ENCODE assay signal across 8 cellular contexts in the genomic region with DNA sequence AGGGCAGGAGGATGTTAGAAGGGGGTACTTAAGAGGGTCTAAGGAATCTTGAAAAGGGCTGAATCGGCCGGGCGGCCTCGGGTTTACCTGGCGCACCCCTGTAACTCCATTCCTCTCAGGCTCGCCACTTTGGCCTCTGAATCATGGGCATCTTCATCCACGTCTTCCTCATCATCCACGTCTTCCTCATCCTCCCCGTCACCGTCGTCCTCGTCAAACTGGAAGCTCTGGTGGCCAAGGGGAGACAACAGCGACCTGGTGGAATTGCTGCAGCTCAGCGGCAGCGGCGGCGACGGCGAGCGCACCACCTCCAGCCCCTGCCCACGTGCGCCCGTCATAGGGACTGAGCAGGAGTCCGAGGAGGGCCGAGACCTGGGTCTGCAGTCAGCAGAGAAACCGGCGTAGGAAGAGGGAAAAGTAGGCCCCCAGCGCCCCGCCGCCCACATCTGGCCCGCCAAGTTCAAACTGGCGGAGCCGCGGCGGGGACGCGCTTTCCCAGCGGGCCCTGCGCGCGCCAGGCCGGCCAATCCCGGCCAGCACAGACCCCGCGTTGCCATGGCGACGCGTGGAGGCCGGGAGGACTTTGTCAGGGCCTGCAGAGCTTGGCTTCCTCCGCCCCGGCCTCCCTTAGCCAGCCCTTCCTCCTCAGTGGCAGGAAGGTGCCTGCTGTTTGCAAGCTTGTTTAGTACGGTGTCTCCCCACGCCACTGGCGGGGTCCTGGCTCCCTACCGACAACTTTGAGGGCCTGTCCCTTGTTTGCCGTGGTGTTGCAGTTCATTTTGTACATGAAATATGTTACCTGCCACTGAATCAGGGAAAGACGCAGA. TPM values are rescaled to one million over a fixed set of nuclear protein-coding genes. Genes with fewer than 3 reads are reported as not detected.
DNase-seq lines count a peak whose midpoint lies in the region; ATAC-seq and TF ChIP-seq lines count a peak whose summit lies in the region.

A gene with protein sequence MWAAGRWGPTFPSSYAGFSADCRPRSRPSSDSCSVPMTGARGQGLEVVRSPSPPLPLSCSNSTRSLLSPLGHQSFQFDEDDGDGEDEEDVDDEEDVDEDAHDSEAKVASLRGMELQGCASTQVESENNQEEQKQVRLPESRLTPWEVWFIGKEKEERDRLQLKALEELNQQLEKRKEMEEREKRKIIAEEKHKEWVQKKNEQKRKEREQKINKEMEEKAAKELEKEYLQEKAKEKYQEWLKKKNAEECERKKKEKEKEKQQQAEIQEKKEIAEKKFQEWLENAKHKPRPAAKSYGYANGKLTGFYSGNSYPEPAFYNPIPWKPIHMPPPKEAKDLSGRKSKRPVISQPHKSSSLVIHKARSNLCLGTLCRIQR (minus strand): TSS at position 467 of the 827 bp plus-strand sequence. CDS start 21 bp downstream, at position 446.

- peaks cover 8% of the 10 kb centered on the region for H3K79me1 ChIP-seq in trophoblast cell (ENCODE audit: low read length)

- ATAC-seq in HG02840 (IDR thresholded peaks at IDR 0.05; ENCODE audit: low FRiP score, unreplicated experiment) = peak; percentile 99
- ATAC-seq in activated naive CD8-positive, alpha-beta T cell treated with anti-CD3 and anti-CD28 coated beads, Interleukin-2, amount 50 U/mL, for 24 hours = peak; percentile 98

- peak within 1 kb of the TSS; percentile 90 for H3K4me3 Mint-ChIP-seq in activated naive CD8-positive, alpha-beta T cell treated with anti-CD3 and anti-CD28 coated beads, Interleukin-2, amount 50 U/mL, for 24 hours

- peak within 1 kb of the TSS; percentile 87 for H3K4me2 ChIP-seq in trophoblast cell (ENCODE audit: low read length)

- no peak within 1 kb of the TSS for H2BK120ac ChIP-seq in trophoblast cell (ENCODE audit: insufficient read depth, low read length, poor library complexity)

- H3K4me1 ChIP-seq in trophoblast cell (ENCODE audit: control insufficient read depth in 1 of 2, insufficient read depth in 2 of 2, low read length in 2 of 2) (peaks cover 7 to 16% of the 10 kb centered on the region in 2 experiments), transverse colon (peaks cover 3 to 25% (median 9%) of the 10 kb centered on the region in 4 donors)

- H3K4me3 ChIP-seq in trophoblast cell (ENCODE audit: low read depth, low read length) = peak within 1 kb of the TSS; percentile 92
- peak within 1 kb of the TSS; percentile 39 to 76 (median 70) for H3K4me3 ChIP-seq in transverse colon

- H4K12ac ChIP-seq in trophoblast cell (ENCODE audit: low read depth, low read length) = peak within 1 kb of the TSS; percentile 0

- intact Hi-C loops in cardiac septum (cut with DNase I) = loop anchor here (10.0 kb wide), 1 partner anchor 158 kb away; no protein-coding TSS in a partner anchor
- intact Hi-C loops in transverse colon (cut with DNase I; ENCODE audit: low total_unique reads) = no loop called here

- peak within 1 kb of the TSS; percentile 28 for H2BK5ac ChIP-seq in trophoblast cell (ENCODE audit: low read depth, low read length, poor library complexity)

- TF ChIP-seq POLR2A in transverse colon (IDR thresholded peaks at IDR 0.05) = peak; percentile 45

- in situ Hi-C loops in GM13976 (cut with MboI; ENCODE audit: low sequenced_read_pairs, unreplicated experiment) (no loop called here), transverse colon (cut with MboI; ENCODE audit: low pct_ligation_motif_present in 1 of 4, low pct_unique_long_range_greater_than_20kb in 1 of 4, low sequenced_read_pairs in 3 of 4) (loop anchor here in 1 of 4 donors (25.0 kb wide), 1 partner anchor 99 kb away; a partner anchor contains a TSS)

- peak within 1 kb of the TSS; percentile 53 for H4K91ac ChIP-seq in trophoblast cell (ENCODE audit: low read depth, low read length)

- no peaks in the 10 kb centered on the region for H3K36me3 Mint-ChIP-seq in activated naive CD8-positive, alpha-beta T cell treated with anti-CD3 and anti-CD28 coated beads, Interleukin-2, amount 50 U/mL, for 24 hours (ENCODE audit: low read depth)

- peaks cover 23% of the 10 kb centered on the region for H3K4me1 Mint-ChIP-seq in activated naive CD8-positive, alpha-beta T cell treated with anti-CD3 and anti-CD28 coated beads, Interleukin-2, amount 50 U/mL, for 24 hours

- peak within 1 kb of the TSS; percentile 28 for H3K27ac ChIP-seq in trophoblast cell (ENCODE audit: low read depth, low read length)
- H3K27ac ChIP-seq in transverse colon = peak within 1 kb of the TSS; percentile 62 to 73 (median 70)

- peak within 1 kb of the TSS; percentile 28 for H3K4ac ChIP-seq in trophoblast cell (ENCODE audit: low read depth, low read length)

- no peak for TF ChIP-seq EP300 in transverse colon (IDR thresholded peaks at IDR 0.05; ENCODE audit: low read depth)

- no peak within 1 kb of the TSS for H2AK5ac ChIP-seq in trophoblast cell (ENCODE audit: low read length)

- H3K9ac ChIP-seq in trophoblast cell (ENCODE audit: low read length) = peak within 1 kb of the TSS; percentile 78

- H2BK12ac ChIP-seq in trophoblast cell (ENCODE audit: low read length) = no peak within 1 kb of the TSS

- no peaks in the 10 kb centered on the region for H3K27me3 Mint-ChIP-seq in activated naive CD8-positive, alpha-beta T cell treated with anti-CD3 and anti-CD28 coated beads, Interleukin-2, amount 50 U/mL, for 24 hours

- H3K18ac ChIP-seq in trophoblast cell (ENCODE audit: low read length) = peak within 1 kb of the TSS; percentile 17

- no CpG with 5 or more reads among the region's 57 CpGs for WGBS in trophoblast cell (ENCODE audit: extremely low coverage, insufficient coverage, insufficient read length)
- WGBS in transverse colon (ENCODE audit: low coverage in 1 of 2), 2 donors = 0 to 14% methylated on average over 1 to 40 of the region's 57 CpGs

- H3K27me3 ChIP-seq in trophoblast cell (ENCODE audit: insufficient read depth, low read length) (no peaks in the 10 kb centered on the region), transverse colon (no peaks in the 10 kb centered on the region)

- DNase-seq in GM13976 (ENCODE audit: low spot score) (peak; percentile 95), NCI-H1417 treated with DMSO at 0.1 percent for 48 hours (lab: John Stamatoyannopoulos, UW) (peak; percentile 73), SW480 (ENCODE audit: low spot score) (peak; percentile 87), cardiac septum (ENCODE audit: low spot score) (peak; percentile 91), trophoblast cell (peak; percentile 89 to 97), transverse colon (peak; percentile 93)
- DNase-seq in activated naive CD8-positive, alpha-beta T cell treated with anti-CD3 and anti-CD28 coated beads, Interleukin-2, amount 50 U/mL, for 24 hours = peak; percentile 89

- no peaks in the 10 kb centered on the region for H3K9me3 Mint-ChIP-seq in activated naive CD8-positive, alpha-beta T cell treated with anti-CD3 and anti-CD28 coated beads, Interleukin-2, amount 50 U/mL, for 24 hours

- no peaks in the 10 kb centered on the region for H3K9me3 ChIP-seq in trophoblast cell (ENCODE audit: insufficient read depth, low read depth, low read length)
- H3K9me3 ChIP-seq in transverse colon = no peaks in the 10 kb centered on the region

- no peak within 1 kb of the TSS for H3K23ac ChIP-seq in trophoblast cell (ENCODE audit: low read length)

- H3K36me3 ChIP-seq in trophoblast cell (ENCODE audit: control insufficient read depth in 1 of 2, insufficient read depth in 2 of 2, low read length in 2 of 2) (peaks cover 3 to 4% of the 10 kb centered on the region in 2 experiments), transverse colon (peaks cover 0 to 5% (median 0%) of the 10 kb centered on the region in 4 donors)

- no peaks in the 10 kb centered on the region for H3K79me2 ChIP-seq in trophoblast cell (ENCODE audit: control insufficient read depth, insufficient read depth, low read length, poor library complexity)

- H3K14ac ChIP-seq in trophoblast cell (ENCODE audit: low read length) = peak within 1 kb of the TSS; percentile 71

- H3K27ac Mint-ChIP-seq in activated naive CD8-positive, alpha-beta T cell treated with anti-CD3 and anti-CD28 coated beads, Interleukin-2, amount 50 U/mL, for 24 hours = peak within 1 kb of the TSS; percentile 85

- H4K8ac ChIP-seq in trophoblast cell (ENCODE audit: low read depth, low read length) = peak within 1 kb of the TSS; percentile 67

- TF ChIP-seq CTCF in GM13976 (IDR thresholded peaks at IDR 0.05; ENCODE audit: borderline replicate concordance, control extremely low read depth, extremely low read depth, insufficient read depth, missing control alignments) = no peak
- no peak for TF ChIP-seq CTCF in transverse colon (IDR thresholded peaks at IDR 0.05)

- peak within 1 kb of the TSS; percentile 55 for H2AFZ ChIP-seq in trophoblast cell (ENCODE audit: insufficient read depth, low read length, poor library complexity)

RNA-seq across cellular contexts. Expression of the gene that starts here (rescaled TPM):
- total RNA-seq in cardiac septum (2.3 TPM), transverse colon (1 to 10 TPM in 2 of 4 donors, under 1 TPM in 1, not detected in 1; 0.40 to 6.8 (median 5.6) TPM)
- 23.5 and 25.3 TPM in 2 replicates for polyA plus RNA-seq in trophoblast cell (2013)

Comparison
In these comparisons a context has a peak if more than half of its experiments do, and no peak if none do; other contexts are left out.
1. Peak in every context shown above with its lines: DNase-seq, ATAC-seq, H3K4me3 ChIP-seq and H3K27ac ChIP-seq.